8 cellular contexts compared by ENCODE assay signal in the genomic region with DNA sequence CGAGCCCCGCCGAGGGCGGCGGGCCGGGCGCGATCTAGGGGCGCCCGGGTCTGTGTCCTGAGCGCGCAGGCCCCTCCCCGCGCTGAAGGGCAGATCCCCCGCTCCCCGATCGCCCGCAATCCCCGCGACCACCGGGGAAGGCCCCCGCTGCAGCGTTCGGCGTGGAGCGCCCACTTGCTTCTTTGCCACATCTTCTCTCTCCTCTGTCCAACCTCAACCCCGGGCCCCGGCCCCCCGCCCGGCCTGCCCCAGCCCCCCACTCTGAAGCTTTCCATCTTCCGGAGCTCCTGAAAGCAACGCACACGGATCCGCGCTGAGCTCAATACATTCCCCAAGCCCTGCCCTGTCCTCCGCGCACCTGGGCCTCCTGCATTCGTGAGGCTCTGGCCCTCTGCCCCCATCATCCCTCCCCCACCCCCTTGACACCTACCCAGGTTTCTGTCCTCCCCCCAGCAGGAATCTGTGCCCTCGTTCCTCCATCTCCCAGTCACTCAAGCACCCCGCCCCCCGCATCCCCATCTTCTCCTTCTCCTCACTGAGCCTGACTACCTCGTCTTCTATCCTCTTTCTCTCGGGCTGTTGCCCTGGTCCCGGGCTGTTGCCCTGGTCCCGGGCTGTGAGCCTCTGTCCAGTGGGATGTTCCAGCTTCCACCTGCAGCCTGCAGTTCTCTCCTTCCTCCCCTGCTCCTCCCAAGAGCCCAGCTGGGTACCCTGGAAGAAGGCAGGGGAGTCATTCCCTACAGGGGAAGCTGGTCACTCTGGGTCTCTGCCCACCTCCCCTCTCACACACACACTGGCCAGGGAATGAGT. TPM values are rescaled to one million over a fixed set of nuclear protein-coding genes. Genes with fewer than 3 reads are reported as not detected.
A peak's percentile ranks its signal among the peaks of the same experiment; 100 is the strongest.
DNase-seq lines count a peak whose midpoint lies in the region; ATAC-seq and TF ChIP-seq lines count a peak whose summit lies in the region.

No MANE protein-coding gene starts in this region.

- H2AFZ ChIP-seq in neuron (ENCODE audit: low read depth, low read length): no peak overlapping the region

- no peak overlapping the region for H3K27ac Mint-ChIP-seq in CD4-positive, alpha-beta T cell

- H3K4me3 ChIP-seq in MG63 (peak overlapping the region; percentile 50), neuron (ENCODE audit: low read length) (peak overlapping the region; percentile 49)
- H3K4me3 ChIP-seq in effector memory CD4-positive, alpha-beta T cell (ENCODE audit: insufficient read depth, low read depth, low read length, poor library complexity, severe bottlenecking): peak overlapping the region; percentile 48

- no peaks in the 10 kb centered on the region for H3K36me3 Mint-ChIP-seq in CD4-positive, alpha-beta T cell (ENCODE audit: low read depth)

- H3K4me1 Mint-ChIP-seq in CD4-positive, alpha-beta T cell (ENCODE audit: low read depth): peaks cover 22% of the 10 kb centered on the region

- POLR2A ChIA-PET in CD4-positive, alpha-beta T cell (lab: Charles Lee): interaction anchor here (0.8 kb wide), 2 partner anchors 55 to 88 kb away, joined by 3 read pairs; partner anchors contain the start of gene DNPEP

- H3K9me3 ChIP-seq in CD4-positive, alpha-beta T cell (ENCODE audit: control insufficient read depth, low read length): no peaks in the 10 kb centered on the region
- H3K9me3 ChIP-seq in MG63 (no peaks in the 10 kb centered on the region), neuron (ENCODE audit: low read length) (no peaks in the 10 kb centered on the region)
- H3K9me3 ChIP-seq in effector memory CD4-positive, alpha-beta T cell (ENCODE audit: control insufficient read depth, low read length): no peaks in the 10 kb centered on the region

- DNase-seq in CD4-positive, alpha-beta T cell: no peak
- DNase-seq in MG63: no peak
- no peak for DNase-seq in effector memory CD4-positive, alpha-beta T cell
- no peak for DNase-seq in AG08396 (ENCODE audit: low spot score)
- no peak for DNase-seq in NCI-H2107 (lab: John Stamatoyannopoulos, UW)

- H3K27me3 Mint-ChIP-seq in CD4-positive, alpha-beta T cell: peaks cover 32% of the 10 kb centered on the region

- intact Hi-C loops in CD4-positive, alpha-beta T cell (cut with DNase I, micrococcal nuclease): loop anchor here in 1 of 2 experiments (5.0 kb wide), 3 partner anchors 55 to 155 kb away; partner anchors contain the start of genes DNPEP and STK11IP

- H3K4me3 Mint-ChIP-seq in CD4-positive, alpha-beta T cell: peak overlapping the region; percentile 86

- H3K27me3 ChIP-seq in CD4-positive, alpha-beta T cell (ENCODE audit: control insufficient read depth, insufficient read depth, low read length): peaks cover 10% of the 10 kb centered on the region
- no peaks in the 10 kb centered on the region for H3K27me3 ChIP-seq in MG63
- H3K27me3 ChIP-seq in effector memory CD4-positive, alpha-beta T cell (replicated peaks; ENCODE audit: control insufficient read depth, insufficient read depth, low read length, poor library complexity, severe bottlenecking): no peaks in the 10 kb centered on the region
- H3K27me3 ChIP-seq in neuron (ENCODE audit: insufficient read depth, low read length): peaks cover 37% of the 10 kb centered on the region

- peaks cover 2% of the 10 kb centered on the region for H3K4me1 ChIP-seq in effector memory CD4-positive, alpha-beta T cell (ENCODE audit: control insufficient read depth, insufficient read depth, low read length, poor library complexity, severe bottlenecking)
- H3K4me1 ChIP-seq in neuron (ENCODE audit: insufficient read depth, low read length): peaks cover 31% of the 10 kb centered on the region

- H3K36me3 ChIP-seq in MG63: no peaks in the 10 kb centered on the region; the same call in 1 of the 2 replicates
- no peaks in the 10 kb centered on the region for H3K36me3 ChIP-seq in effector memory CD4-positive, alpha-beta T cell (ENCODE audit: control insufficient read depth, insufficient read depth, low read length)
- H3K36me3 ChIP-seq in neuron (ENCODE audit: insufficient read depth, low read length): no peaks in the 10 kb centered on the region

- H3K27ac ChIP-seq in CD4-positive, alpha-beta T cell (ENCODE audit: low read depth, low read length): no peak overlapping the region
- no peak overlapping the region for H3K27ac ChIP-seq in effector memory CD4-positive, alpha-beta T cell (ENCODE audit: insufficient read depth, low read length, poor library complexity, severe bottlenecking)

- H3K9me3 Mint-ChIP-seq in CD4-positive, alpha-beta T cell: no peaks in the 10 kb centered on the region

- TF ChIP-seq CTCF in CD4-positive, alpha-beta T cell (IDR thresholded peaks at IDR 0.05): no peak

- CTCF ChIA-PET in CD4-positive, alpha-beta T cell (lab: Charles Lee): interaction anchor here (0.6 to 1.1 kb wide), 4 partner anchors 21 to 88 kb away, joined by 4 to 5 read pairs (median 4); no protein-coding TSS in a partner anchor

- no peak for ATAC-seq in CD4-positive, alpha-beta T cell (ENCODE audit: poor library complexity)
- ATAC-seq in GM21526 (IDR thresholded peaks at IDR 0.05; ENCODE audit: low FRiP score, unreplicated experiment) (no peak), GM18519 (IDR thresholded peaks at IDR 0.05; ENCODE audit: low FRiP score, unreplicated experiment) (no peak)

RNA-seq across cellular contexts. Expression of gene SPEG, which starts 7.8 kb away (rescaled TPM):
- 10 to 100 TPM; 15.3 to 17.7 TPM for total RNA-seq in CD4-positive, alpha-beta T cell
- total RNA-seq in MG63 (2014; rRNA removed; shearing (Covaris generic); ENCODE audit: low replicate concordance): 11.6 and 12.6 TPM in 2 replicates

RNA-seq across cellular contexts. Expression of gene DES, which starts 24.2 kb away (rescaled TPM):
- not detected for total RNA-seq in CD4-positive, alpha-beta T cell
- 3.8 and 22.6 TPM in 2 replicates for total RNA-seq in MG63 (2014; rRNA removed; shearing (Covaris generic); ENCODE audit: low replicate concordance)

RNA-seq across cellular contexts. Expression of gene DNPEP, which starts 54.7 kb away (rescaled TPM):
- 10 to 100 TPM; 99.0 to 99.9 TPM for total RNA-seq in CD4-positive, alpha-beta T cell
- 56.4 and 73.1 TPM in 2 replicates for total RNA-seq in MG63 (2014; rRNA removed; shearing (Covaris generic); ENCODE audit: low replicate concordance)

RNA-seq across cellular contexts. Expression of gene GMPPA, which starts 56.3 kb away (rescaled TPM):
- 10 to 100 TPM; 13.3 to 14.4 TPM for total RNA-seq in CD4-positive, alpha-beta T cell
- 61.4 and 89.6 TPM in 2 replicates for total RNA-seq in MG63 (2014; rRNA removed; shearing (Covaris generic); ENCODE audit: low replicate concordance)
